ENCODE assay signal across 4 cellular contexts in the genomic region with DNA sequence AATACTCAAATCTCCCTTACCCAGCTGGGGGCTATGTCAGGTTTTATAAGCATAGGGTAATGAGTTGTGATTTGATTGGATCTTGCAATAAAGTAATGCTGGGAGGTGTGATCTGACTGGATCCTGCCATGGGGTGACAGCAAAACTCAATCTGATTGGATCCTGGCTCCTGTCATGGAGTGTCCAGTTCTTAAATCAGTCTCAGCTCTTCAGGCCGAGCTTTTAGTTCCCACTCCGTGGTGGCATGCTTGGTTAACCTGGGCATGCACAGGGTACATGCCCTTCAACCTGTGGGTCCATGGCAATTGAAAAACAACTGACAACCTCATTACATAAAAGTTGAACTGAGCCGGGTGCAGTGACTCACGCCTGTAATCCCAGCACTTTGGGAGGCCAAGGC. TPM values are rescaled to one million over a fixed set of nuclear protein-coding genes. Genes with fewer than 3 reads are reported as not detected.
"Had no signal": no experiment of that assay in that cellular context is flagged by ENCODE, and none has a peak within 500 bp of the region (broad histone marks: within the 10 kb centered on the region; RNA-seq: fewer than 3 reads in every experiment).

No MANE protein-coding gene starts in this region.

RNA-seq across cellular contexts. Expression of gene SPDYE16, which starts 16.9 kb away (rescaled TPM):
- total RNA-seq: stomach, transverse colon, urinary bladder, vagina had no signal
